ENCODE assay signal across 8 cellular contexts in the genomic region with DNA sequence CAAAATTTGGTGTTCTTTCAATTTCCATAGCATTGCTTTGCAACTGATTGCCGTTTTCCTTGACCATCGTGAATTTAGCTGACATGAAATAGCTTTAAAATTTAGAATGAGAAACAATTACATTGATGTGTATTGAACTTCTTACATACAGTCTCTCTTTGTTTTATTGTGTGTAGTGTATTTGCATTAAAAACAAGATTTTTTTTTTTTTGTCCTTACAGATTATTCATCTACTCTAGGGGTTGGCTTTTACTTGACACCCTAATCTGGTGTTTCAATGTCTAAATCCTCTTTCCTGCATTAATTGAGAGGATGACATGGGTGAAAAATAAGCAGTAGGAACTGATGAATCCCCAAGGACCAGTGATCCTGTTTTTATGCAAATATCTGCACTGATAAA.
"Had no signal": no experiment of that assay in that cellular context is flagged by ENCODE, and none has a peak within 500 bp of the region (broad histone marks: within the 10 kb centered on the region; RNA-seq: fewer than 3 reads in every experiment).

No MANE protein-coding gene starts in this region.

- H3K4me3 ChIP-seq: GM12878 had no signal

- FAIRE-seq: G401.6, GM12878, GM12891, GM12892, GM18507, GM19239 had no signal

- DNase-seq: GDM1, GF-D8 had no signal
